In the genomic region with DNA sequence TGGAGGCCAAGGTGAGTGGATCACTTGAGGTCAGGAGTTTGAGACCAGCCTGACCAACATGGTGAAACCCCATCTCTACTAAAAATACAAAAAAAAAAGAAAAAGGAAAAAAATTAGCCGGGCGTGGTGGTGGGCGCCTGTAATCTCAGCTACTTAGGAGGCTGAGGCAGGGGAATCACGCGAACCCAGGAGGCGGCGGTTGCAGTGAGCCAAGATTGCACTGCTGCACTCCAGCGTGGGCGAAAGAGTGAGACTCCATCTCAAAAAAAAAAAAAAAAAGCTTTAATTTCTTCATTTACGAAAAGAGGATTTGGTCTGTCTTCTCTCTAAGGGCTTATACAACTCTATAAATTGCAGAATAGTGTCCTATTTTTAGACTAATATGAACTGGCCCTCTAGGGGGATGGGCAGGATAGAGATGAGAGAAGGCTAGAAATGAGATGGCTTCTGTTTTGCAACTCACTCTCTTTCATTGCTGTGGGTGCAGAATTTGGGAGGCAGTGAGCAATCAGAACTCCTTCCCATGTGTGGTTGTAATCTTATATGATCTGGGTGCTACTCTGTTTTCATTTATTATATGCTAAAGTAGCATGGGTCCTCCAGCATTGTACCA, we compare ENCODE assay signal across 12 cellular contexts. TPM values are rescaled to one million over a fixed set of nuclear protein-coding genes. Genes with fewer than 3 reads are reported as not detected.
A peak's percentile ranks its signal among the peaks of the same experiment; 100 is the strongest.
DNase-seq lines count a peak whose midpoint lies in the region; ATAC-seq and TF ChIP-seq lines count a peak whose summit lies in the region.
"Had no signal": no experiment of that assay in that cellular context is flagged by ENCODE, and none has a peak within 500 bp of the region (broad histone marks: within the 10 kb centered on the region; RNA-seq: fewer than 3 reads in every experiment).

No MANE protein-coding gene starts in this region.

- peak; percentile 46 for ATAC-seq in GM18868 (IDR thresholded peaks at IDR 0.05; ENCODE audit: unreplicated experiment)
- ATAC-seq in heart left ventricle = peak; percentile 11 to 84 (median 74)
- peak; percentile 61 for ATAC-seq in sciatic nerve
- no peak for ATAC-seq in GM19035 (IDR thresholded peaks at IDR 0.05; ENCODE audit: unreplicated experiment)
- ATAC-seq in HG03565 (IDR thresholded peaks at IDR 0.05; ENCODE audit: unreplicated experiment) = no peak
- ATAC-seq: foreskin keratinocyte had no signal

- no peak for TF ChIP-seq CTCF in NB4 (IDR thresholded peaks at IDR 0.05; ENCODE audit: low read depth, low read length)
- TF ChIP-seq CTCF in heart left ventricle (IDR thresholded peaks at IDR 0.05) = no peak

- peak overlapping the region in 6 of 12 donors; percentile 5 to 61 (median 28) for H3K27ac ChIP-seq in heart left ventricle
- H3K27ac ChIP-seq: foreskin keratinocyte had no signal

- TF ChIP-seq POLR2A in NB4 (IDR thresholded peaks at IDR 0.05; ENCODE audit: extremely low read depth, insufficient read length) (no peak), heart left ventricle (IDR thresholded peaks at IDR 0.05) (no peak)

- 77 to 84% (median 82%) methylated on average over 10 of the region's 10 CpGs for WGBS in heart left ventricle, 4 donors

- H3K9me3 ChIP-seq in heart left ventricle = no peaks in the 10 kb centered on the region

- H3K4me3 ChIP-seq in NB4 (ENCODE audit: low read depth, low read length) (no peak overlapping the region), heart left ventricle (no peak overlapping the region)

- peaks cover 0 to 4% (median 0%) of the 10 kb centered on the region in 9 donors for H3K36me3 ChIP-seq in heart left ventricle

- intact Hi-C loops in heart left ventricle (cut with DNase I) (loop anchor here in 2 of 10 donors (10.0 kb wide), 3 partner anchors 57 to 107 kb away; no protein-coding TSS in a partner anchor), sciatic nerve (cut with DNase I) (loop anchor here (10.0 kb wide), 1 partner anchor 167 kb away; no protein-coding TSS in a partner anchor)

- peak; percentile 57 for DNase-seq in NB4 (ENCODE audit: low read depth)
- DNase-seq in heart left ventricle = no peak
- DNase-seq in sciatic nerve (ENCODE audit: low spot score) = no peak
- no peak for DNase-seq in RPMI8226
- DNase-seq in mesenteric fat pad (ENCODE audit: low spot score) = no peak
- DNase-seq: DMS53; foreskin keratinocyte; NCI-H1092 treated with DMSO at 0.1 percent for 48 hours; stimulated activated naive CD4-positive, alpha-beta T cell had no signal

- peaks cover 0 to 74% (median 26%) of the 10 kb centered on the region in 12 donors for H3K4me1 ChIP-seq in heart left ventricle

- H3K27me3 ChIP-seq in heart left ventricle = no peaks in the 10 kb centered on the region
- H3K27me3 ChIP-seq: foreskin keratinocyte had no signal

RNA-seq across cellular contexts. Expression of gene MAML2, which starts 11.3 kb away (rescaled TPM):
- total RNA-seq in heart left ventricle (10 to 100 TPM in 3 of 9 donors, 1 to 10 TPM in 6; 2.1 to 10.8 (median 6.1) TPM), sciatic nerve (30.4 TPM), mesenteric fat pad (19.9 TPM)
- 1 to 10 TPM; 1.3 to 1.8 TPM for polyA plus RNA-seq in heart left ventricle

RNA-seq across cellular contexts. Expression of gene CCDC82, which starts 58.0 kb away (rescaled TPM):
- total RNA-seq in heart left ventricle (10 to 100 TPM in 7 of 9 donors, 1 to 10 TPM in 2; 5.4 to 16.4 (median 14.5) TPM), sciatic nerve (46.9 TPM), mesenteric fat pad (29.0 TPM)
- polyA plus RNA-seq in heart left ventricle = 10 to 100 TPM; 11.4 to 15.5 TPM

RNA-seq across cellular contexts. Expression of gene JRKL, which starts 58.2 kb away (rescaled TPM):
- total RNA-seq in heart left ventricle = 1 to 10 TPM; 2.6 to 8.3 (median 5.5) TPM
- polyA plus RNA-seq in heart left ventricle = 1 to 10 TPM; 2.9 to 5.1 TPM
- 13.4 TPM for total RNA-seq in sciatic nerve
- 7.5 TPM for total RNA-seq in mesenteric fat pad

Comparison
In these comparisons a context has a peak if more than half of its experiments do, and no peak if none do; other contexts are left out.
1. ATAC-seq: peak in GM18868 (single experiment), heart left ventricle (4 of 4) and sciatic nerve (single experiment); none in GM19035 (single experiment) and HG03565 (single experiment).